19 cellular contexts compared by ENCODE assay signal in genomic region chr1:13769830-13770229, GRCh38.
"Had no signal": no experiment of that assay in that cellular context is flagged by ENCODE, and none has a peak within 500 bp of the region (broad histone marks: within the 10 kb centered on the region; RNA-seq: fewer than 3 reads in every experiment).

No MANE protein-coding gene starts in this region.

- H3K27me3 Mint-ChIP-seq: activated naive CD4-positive, alpha-beta T cell treated with anti-CD3 and anti-CD28 coated beads, Interleukin-2, amount 10 ng/mL, durations not matched to agents 7 days and 5 days; naive B cell had no signal

- H3K27ac Mint-ChIP-seq: activated CD8-positive, alpha-beta T cell treated with anti-CD3 and anti-CD28 coated beads, Interleukin-2, amount 10 ng/mL, durations not matched to agents 7 days and 5 days; activated naive CD4-positive, alpha-beta T cell treated with anti-CD3 and anti-CD28 coated beads, Interleukin-2, amount 10 ng/mL, durations not matched to agents 7 days and 5 days; T-helper 2 cell treated with Interferon-gamma antibody and Interleukin-4, amounts not matched to agents 5 μg/mL and 100 μg/mL, for 36 hours had no signal

- H3K4me3 Mint-ChIP-seq: activated CD8-positive, alpha-beta T cell treated with anti-CD3 and anti-CD28 coated beads, Interleukin-2, amount 10 ng/mL, durations not matched to agents 7 days and 5 days; activated naive CD4-positive, alpha-beta T cell treated with anti-CD3 and anti-CD28 coated beads, Interleukin-2, amount 10 ng/mL, durations not matched to agents 7 days and 5 days; T-helper 2 cell treated with Interferon-gamma antibody and Interleukin-4, amounts not matched to agents 5 μg/mL and 100 μg/mL, for 36 hours had no signal

- H3K27ac ChIP-seq: esophagus squamous epithelium, gastroesophageal sphincter, heart left ventricle, pancreas, psoas muscle, transverse colon, vagina had no signal

- ATAC-seq: activated CD8-positive, alpha-beta T cell treated with anti-CD3 and anti-CD28 coated beads, Interleukin-2, amount 10 ng/mL, durations not matched to agents 7 days and 5 days; gastroesophageal sphincter; heart left ventricle; pancreas; psoas muscle; right cardiac atrium; SK-N-SH treated with all-trans-retinoic acid at 6 μM for 48 hours had no signal

- H3K9me3 Mint-ChIP-seq: activated naive CD4-positive, alpha-beta T cell treated with anti-CD3 and anti-CD28 coated beads, Interleukin-2, amount 10 ng/mL, durations not matched to agents 7 days and 5 days; T-helper 2 cell treated with Interferon-gamma antibody and Interleukin-4, amounts not matched to agents 5 μg/mL and 100 μg/mL, for 36 hours had no signal

- H3K9me3 ChIP-seq: esophagus squamous epithelium, gastroesophageal sphincter, heart left ventricle, pancreas, psoas muscle, transverse colon, vagina had no signal

- H3K36me3 ChIP-seq: pancreas had no signal

- H3K4me3 ChIP-seq: esophagus squamous epithelium, gastroesophageal sphincter, heart left ventricle, pancreas, psoas muscle, transverse colon, vagina had no signal

- DNase-seq: activated CD4-positive, alpha-beta T cell treated with anti-CD3 and anti-CD28 coated beads for 1 hour; activated CD4-positive, alpha-beta T cell treated with anti-CD3 and anti-CD28 coated beads, Interleukin-2, amount 50 U/mL, for 1 hour; activated CD8-positive, alpha-beta T cell treated with anti-CD3 and anti-CD28 coated beads, Interleukin-2, amount 10 ng/mL, durations not matched to agents 7 days and 5 days; activated effector memory CD4-positive, alpha-beta T cell treated with Interleukin-2 at 50 U/mL for 16 hours; activated naive CD4-positive, alpha-beta T cell treated with anti-CD3 and anti-CD28 coated beads, Interleukin-2, amount 10 ng/mL, durations not matched to agents 7 days and 5 days; activated T-cell treated with anti-CD3 and anti-CD28 coated beads, Interleukin-2, amount 50 U/mL, for 1 hour; central memory CD4-positive, alpha-beta T cell; esophagus squamous epithelium; heart left ventricle; naive B cell; pancreas; psoas muscle; right cardiac atrium; stimulated activated CD4-positive, alpha-beta T cell treated with anti-CD3 and anti-CD28 coated beads, Interleukin-4, amount 100 ng/mL, for 24 hours; transverse colon had no signal

- H3K27me3 ChIP-seq: esophagus squamous epithelium, gastroesophageal sphincter, heart left ventricle, pancreas, transverse colon, vagina had no signal
